In the genomic region with DNA sequence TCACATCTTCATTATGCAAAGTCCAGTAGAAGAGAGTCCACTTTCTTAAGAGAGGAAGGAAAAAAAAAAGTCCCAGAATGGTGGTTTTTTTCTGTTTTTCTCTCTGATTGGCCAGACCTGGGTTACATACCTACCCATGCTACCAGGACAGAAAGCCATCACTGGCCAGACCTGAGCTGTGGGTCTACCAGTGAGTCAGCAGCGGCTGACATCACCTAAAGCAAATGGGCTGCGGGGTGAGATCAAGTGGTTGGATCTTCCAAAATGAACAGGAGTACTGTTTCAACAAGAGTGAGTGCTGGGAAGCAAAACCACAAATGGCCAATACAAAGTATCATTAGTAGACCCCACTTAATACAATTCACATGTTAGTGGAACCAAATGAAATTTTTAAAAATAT, we compare ENCODE assay signal across 8 cellular contexts. TPM values are rescaled to one million over a fixed set of nuclear protein-coding genes. Genes with fewer than 3 reads are reported as not detected.
DNase-seq lines count a peak whose midpoint lies in the region; ATAC-seq lines count a peak whose summit lies in the region.

No MANE protein-coding gene starts in this region.

- H3K4ac ChIP-seq in neuronal stem cell (ENCODE audit: low read length): no peak overlapping the region

- no peak overlapping the region for H2AK5ac ChIP-seq in neuronal stem cell (ENCODE audit: low read depth, low read length)

- H3K79me1 ChIP-seq in neuronal stem cell (ENCODE audit: low read depth, low read length): no peaks in the 10 kb centered on the region

- no peak overlapping the region for H3K18ac ChIP-seq in neuronal stem cell (ENCODE audit: low read length)

- no CpG with 5 or more reads among the region's 2 CpGs for WGBS in neuronal stem cell (ENCODE audit: extremely low coverage in 2 of 2, insufficient read length in 2 of 2, insufficient replicate concordance in 1 of 2), 2 donors

- H3K4me1 ChIP-seq in ES-I3 (ENCODE audit: insufficient read depth, low read length) (no peaks in the 10 kb centered on the region), neuronal stem cell (ENCODE audit: control insufficient read depth in 2 of 2, insufficient read depth in 1 of 2, low read depth in 1 of 2, low read length in 2 of 2) (no peaks in the 10 kb centered on the region)

- H2BK15ac ChIP-seq in neuronal stem cell (ENCODE audit: low read length): no peak overlapping the region

- no peak overlapping the region for H4K8ac ChIP-seq in neuronal stem cell (ENCODE audit: low read depth, low read length)

- H3K23ac ChIP-seq in neuronal stem cell (ENCODE audit: low read depth, low read length, poor library complexity): no peak overlapping the region

- ATAC-seq in GM19023 (IDR thresholded peaks at IDR 0.05; ENCODE audit: unreplicated experiment): no peak

- H2BK5ac ChIP-seq in neuronal stem cell (ENCODE audit: low read length): no peak overlapping the region

- H3K9ac ChIP-seq in ES-I3 (ENCODE audit: low read depth, low read length) (peak overlapping the region; percentile 77; the same call in 1 of the 2 replicates), neuronal stem cell (ENCODE audit: low read depth, low read length, poor library complexity) (no peak overlapping the region)

- H3K14ac ChIP-seq in neuronal stem cell (ENCODE audit: low read length): no peak overlapping the region

- peak overlapping the region; percentile 99 for H2AFZ ChIP-seq in neuronal stem cell (ENCODE audit: low read length)

- H3K36me3 ChIP-seq in ES-I3 (ENCODE audit: insufficient read depth, low read length): no peaks in the 10 kb centered on the region
- peaks cover 7% of the 10 kb centered on the region; the same call in 1 of the 2 replicates for H3K36me3 ChIP-seq in KOPT-K1 (ENCODE audit: insufficient read depth, low read length)
- no peaks in the 10 kb centered on the region for H3K36me3 ChIP-seq in neuronal stem cell (replicated peaks in 1 of 2; ENCODE audit: control insufficient read depth in 2 of 2, insufficient read depth in 2 of 2, low read length in 2 of 2)

- no peak overlapping the region for H3K4me2 ChIP-seq in neuronal stem cell (ENCODE audit: insufficient read depth, low read length, poor library complexity, severe bottlenecking)

- H4K91ac ChIP-seq in neuronal stem cell (ENCODE audit: low read depth, low read length, poor library complexity): no peak overlapping the region

- H3K4me3 ChIP-seq in neuronal stem cell (ENCODE audit: low read length in 2 of 2): no peak overlapping the region

- H3K9me3 ChIP-seq in ES-I3 (ENCODE audit: control insufficient read depth, insufficient read depth, low read length) (no peaks in the 10 kb centered on the region), KOPT-K1 (ENCODE audit: insufficient read depth, low read length, poor library complexity, severe bottlenecking) (peaks cover under 1% of the 10 kb centered on the region), neuronal stem cell (replicated peaks in 1 of 2; ENCODE audit: control insufficient read depth in 2 of 2, insufficient read depth in 1 of 2, low read depth in 1 of 2, low read length in 2 of 2) (no peaks in the 10 kb centered on the region)

- H2BK12ac ChIP-seq in neuronal stem cell (ENCODE audit: low read length): no peak overlapping the region

- H3K27ac ChIP-seq in KOPT-K1 (ENCODE audit: low read depth, low read length, poor library complexity, severe bottlenecking): peak overlapping the region; percentile 95
- H3K27ac ChIP-seq in neuronal stem cell (replicated peaks; ENCODE audit: low read length): no peak overlapping the region

- H3K27me3 ChIP-seq in neuronal stem cell (ENCODE audit: control insufficient read depth in 3 of 3, insufficient read depth in 3 of 3, low read depth in 1 of 3, low read length in 3 of 3): peaks cover 0 to 15% (median 0%) of the 10 kb centered on the region in 3 experiments

- DNase-seq in cerebellum (ENCODE audit: low spot score) (peak; percentile 55), neuronal stem cell (ENCODE audit: low spot score) (no peak), SKM-1 (lab: John Stamatoyannopoulos, UW; ENCODE audit: unreplicated experiment) (no peak), AG08395 (ENCODE audit: low spot score) (no peak)
- no peak for DNase-seq in activated CD4-positive, alpha-beta T cell treated with anti-CD3 and anti-CD28 coated beads, Interleukin-2, amount 50 U/mL, for 1 hour

- no peak overlapping the region for H2BK120ac ChIP-seq in neuronal stem cell (ENCODE audit: low read depth, low read length)

RNA-seq across cellular contexts. Expression of a gene that starts 1.6 kb away (rescaled TPM):
- 47.4 TPM for total RNA-seq in cerebellum
- polyA plus RNA-seq in neuronal stem cell (2013, experiment 1 of 2): 0.35 TPM
- 0.48 TPM for polyA plus RNA-seq in neuronal stem cell (2013, experiment 2 of 2)
